8 cellular contexts compared by ENCODE assay signal in genomic region chr3:58111513-58112184, GRCh38.
DNase-seq lines count a peak whose midpoint lies in the region; ATAC-seq, FAIRE-seq and TF ChIP-seq lines count a peak whose summit lies in the region.

No MANE protein-coding gene starts in this region.

- H3K9me3 ChIP-seq in kidney (ENCODE audit: control insufficient read depth in 1 of 2, low read length in 2 of 2): no peaks in the 10 kb centered on the region

- peak; percentile 59 for DNase-seq in NCI-H2029 treated with DMSO at 0.1 percent for 48 hours (lab: John Stamatoyannopoulos, UW)
- DNase-seq in kidney: peak; percentile 86
- no peak for DNase-seq in posterior vena cava (ENCODE audit: low spot score)
- DNase-seq in ecto neural progenitor cell (ENCODE audit: low spot score): no peak
- no peak for DNase-seq in COR-L47 (lab: John Stamatoyannopoulos, UW)

- TF ChIP-seq CTCF in C4-2B (conservative IDR thresholded peaks at IDR 0.05) (no peak), kidney (IDR thresholded peaks at IDR 0.05; ENCODE audit: borderline replicate concordance, extremely low read depth, insufficient read depth) (no peak)

- ATAC-seq in GM19452 (IDR thresholded peaks at IDR 0.05; ENCODE audit: unreplicated experiment) (peak; percentile 45), GM18519 (IDR thresholded peaks at IDR 0.05; ENCODE audit: low FRiP score, unreplicated experiment) (no peak)

- no peak overlapping the region for H3K4me3 ChIP-seq in kidney (ENCODE audit: low read length in 2 of 2)

- intact Hi-C loops in kidney (cut with DNase I) (no loop called here), posterior vena cava (cut with DNase I) (no loop called here)

- H3K36me3 ChIP-seq in kidney (ENCODE audit: control insufficient read depth in 1 of 2, insufficient read depth in 2 of 2, low read length in 2 of 2): peaks cover 34 to 43% of the 10 kb centered on the region in 2 donors

- H3K9ac ChIP-seq in kidney (ENCODE audit: low read length in 2 of 2): no peak overlapping the region

- FAIRE-seq in kidney (lab: Jason Lieb, UNC): no peak

- H3K27ac ChIP-seq in C4-2B (peak overlapping the region; percentile 81), kidney (ENCODE audit: low read depth in 2 of 2, low read length in 2 of 2) (peak overlapping the region in 1 of 2 donors; percentile 78)

- peaks cover 0 to 20% of the 10 kb centered on the region in 2 donors for H3K4me1 ChIP-seq in kidney (ENCODE audit: control insufficient read depth in 1 of 2, insufficient read depth in 1 of 2, low read depth in 1 of 2, low read length in 2 of 2)

Comparison
In these comparisons a context has a peak if more than half of its experiments do, and no peak if none do; other contexts are left out.
1. DNase-seq: peak in NCI-H2029 treated with DMSO at 0.1 percent for 48 hours (single experiment) and kidney (single experiment); none in posterior vena cava (single experiment), ecto neural progenitor cell (single experiment) and COR-L47 (single experiment).